ENCODE assay signal across 7 cellular contexts in genomic region chr11:62336949-62337681, GRCh38. TPM values are rescaled to one million over a fixed set of nuclear protein-coding genes. Genes with fewer than 3 reads are reported as not detected.
A peak's percentile ranks its signal among the peaks of the same experiment; 100 is the strongest.
DNase-seq lines count a peak whose midpoint lies in the region; ATAC-seq and TF ChIP-seq lines count a peak whose summit lies in the region.

TSS of gene ASRGL1 (plus strand) at chr11:62337448. CDS start at chr11:62337978, 530 bp downstream.

- no peaks in the 10 kb centered on the region for H3K79me2 ChIP-seq in MM.1S (ENCODE audit: low read length)
- no peaks in the 10 kb centered on the region for H3K79me2 ChIP-seq in SK-N-SH (ENCODE audit: insufficient read depth)
- H3K79me2 ChIP-seq in osteoblast (ENCODE audit: insufficient read depth, low read length) = no peaks in the 10 kb centered on the region

- peaks cover 0 to 6% of the 10 kb centered on the region in 2 donors for H3K9me3 Mint-ChIP-seq in activated naive CD4-positive, alpha-beta T cell treated with anti-CD3 and anti-CD28 coated beads, Interleukin-2, amount 50 U/mL, for 72 hours

- peak within 1 kb of the TSS in 1 of 2 donors; percentile 50 for H3K27ac Mint-ChIP-seq in activated naive CD4-positive, alpha-beta T cell treated with anti-CD3 and anti-CD28 coated beads, Interleukin-2, amount 50 U/mL, for 72 hours

- no peaks in the 10 kb centered on the region for H3K36me3 Mint-ChIP-seq in activated naive CD4-positive, alpha-beta T cell treated with anti-CD3 and anti-CD28 coated beads, Interleukin-2, amount 50 U/mL, for 72 hours

- intact Hi-C loops in head of caudate nucleus (cut with DNase I) = loop anchor here (5.0 kb wide), 1 partner anchor 40 kb away; no protein-coding TSS in a partner anchor

- DNase-seq in MM.1S = peak; percentile 92
- peak; percentile 91 for DNase-seq in SK-N-SH
- peak; percentile 76 to 80 for DNase-seq in activated naive CD4-positive, alpha-beta T cell treated with anti-CD3 and anti-CD28 coated beads, Interleukin-2, amount 50 U/mL, for 72 hours (ENCODE audit: low spot score in 2 of 2)
- peak; percentile 74 to 97 (median 90) for DNase-seq in head of caudate nucleus
- DNase-seq in osteoblast (ENCODE audit: insufficient read length, low spot score, missing footprints) = peak; percentile 94
- DNase-seq in suprapubic skin (ENCODE audit: low spot score in 2 of 2) = peak; percentile 87 to 90

- ATAC-seq in GM18909 (IDR thresholded peaks at IDR 0.05; ENCODE audit: poor library complexity, unreplicated experiment) = peak; percentile 48
- ATAC-seq in activated naive CD4-positive, alpha-beta T cell treated with anti-CD3 and anti-CD28 coated beads, Interleukin-2, amount 50 U/mL, for 72 hours = peak; percentile 89 to 92

- H3K4me2 ChIP-seq in MM.1S (ENCODE audit: low read depth, low read length) = peak within 1 kb of the TSS; percentile 95
- H3K4me2 ChIP-seq in SK-N-SH = peak within 1 kb of the TSS; percentile 90
- H3K4me2 ChIP-seq in osteoblast (ENCODE audit: insufficient read depth, low read length) = peak within 1 kb of the TSS; percentile 86

- H3F3A ChIP-seq in MM.1S (ENCODE audit: insufficient read depth, low read length) (no peaks in the 10 kb centered on the region), SK-N-SH (replicated peaks; ENCODE audit: insufficient read depth) (peaks cover 6% of the 10 kb centered on the region)

- H3K27me3 ChIP-seq in MM.1S (replicated peaks; ENCODE audit: insufficient read depth, low read length) (peaks cover 14% of the 10 kb centered on the region), SK-N-SH (ENCODE audit: insufficient read depth) (peaks cover 31% of the 10 kb centered on the region; the same call in 1 of the 2 replicates), osteoblast (ENCODE audit: insufficient read depth, low read length) (peaks cover 43% of the 10 kb centered on the region), suprapubic skin (peaks cover 22% of the 10 kb centered on the region)

- TF ChIP-seq EP300 in SK-N-SH (IDR thresholded peaks at IDR 0.05; ENCODE audit: borderline replicate concordance in 1 of 2, low read depth in 1 of 2, low read length in 1 of 2) = no peak
- no peak for TF ChIP-seq EP300 in suprapubic skin (IDR thresholded peaks at IDR 0.05)

- H3K9me2 ChIP-seq in MM.1S (replicated peaks; ENCODE audit: insufficient read depth, low read length) (no peaks in the 10 kb centered on the region), SK-N-SH (no peaks in the 10 kb centered on the region)

- TF ChIP-seq CTCF in MM.1S (IDR thresholded peaks at IDR 0.05; ENCODE audit: low read length) (no peak), SK-N-SH (IDR thresholded peaks at IDR 0.05) (no peak), osteoblast (IDR thresholded peaks at IDR 0.05; ENCODE audit: extremely low read depth, low read depth, low read length) (no peak), suprapubic skin (IDR thresholded peaks at IDR 0.05) (no peak)

- peak within 1 kb of the TSS; percentile 93 for H2AFZ ChIP-seq in MM.1S (ENCODE audit: low read length)
- peak within 1 kb of the TSS; percentile 94 for H2AFZ ChIP-seq in SK-N-SH (ENCODE audit: low read depth)
- peak within 1 kb of the TSS; percentile 86 for H2AFZ ChIP-seq in osteoblast (ENCODE audit: low read length)

- no peak for TF ChIP-seq POLR2A in suprapubic skin (IDR thresholded peaks at IDR 0.05)

- no peak for TF ChIP-seq RAD21 in SK-N-SH (IDR thresholded peaks at IDR 0.05; ENCODE audit: low read length)

- CTCF ChIA-PET in SK-N-SH (lab: Yijun Ruan, JAX) = interaction anchor here (1.0 to 4.8 kb wide), 6 partner anchors 10 to 540 kb away, joined by 3 to 34 read pairs (median 5); no protein-coding TSS in a partner anchor

- H3K9me3 ChIP-seq in MM.1S (replicated peaks; ENCODE audit: insufficient read depth, low read length) (no peaks in the 10 kb centered on the region), SK-N-SH (no peaks in the 10 kb centered on the region), osteoblast (ENCODE audit: low read depth, low read length) (no peaks in the 10 kb centered on the region), suprapubic skin (no peaks in the 10 kb centered on the region)

- H3K36me3 ChIP-seq in MM.1S (replicated peaks; ENCODE audit: insufficient read depth, low read length) (no peaks in the 10 kb centered on the region), SK-N-SH (replicated peaks in 1 of 2; ENCODE audit: control insufficient read depth in 1 of 2, insufficient read depth in 2 of 2, low read length in 1 of 2) (no peaks in the 10 kb centered on the region), osteoblast (ENCODE audit: insufficient read depth, low read length) (no peaks in the 10 kb centered on the region), suprapubic skin (no peaks in the 10 kb centered on the region)

- POLR2A ChIA-PET in SK-N-SH (lab: Yijun Ruan, JAX) = interaction anchor here (0.6 to 1.8 kb wide), 4 partner anchors 58 to 522 kb away, joined by 3 to 5 read pairs (median 4); partner anchors contain the start of gene TUT1

- H3K9ac ChIP-seq in MM.1S (ENCODE audit: low read length) (peak within 1 kb of the TSS; percentile 62), SK-N-SH (peak within 1 kb of the TSS; percentile 34; the same call in 1 of the 2 replicates)

- H3K4me3 ChIP-seq in MM.1S (ENCODE audit: low read length) = peak within 1 kb of the TSS; percentile 93
- peak within 1 kb of the TSS; percentile 63 to 83 for H3K4me3 ChIP-seq in SK-N-SH (ENCODE audit: low read depth in 2 of 2, low read length in 1 of 2)
- H3K4me3 ChIP-seq in osteoblast (ENCODE audit: insufficient read depth, low read length) = peak within 1 kb of the TSS; percentile 76
- H3K4me3 ChIP-seq in suprapubic skin = peak within 1 kb of the TSS; percentile 62

- H3K27ac ChIP-seq in MM.1S (ENCODE audit: low read length) (no peak within 1 kb of the TSS), SK-N-SH (ENCODE audit: low read depth in 2 of 2, low read length in 1 of 2) (peak within 1 kb of the TSS in 1 of 2 experiments; percentile 30; a peak in 1 of 4 replicates), osteoblast (ENCODE audit: low read depth, low read length) (no peak within 1 kb of the TSS), suprapubic skin (no peak within 1 kb of the TSS)

- H4K20me1 ChIP-seq in MM.1S (ENCODE audit: insufficient read depth, low read length) (no peaks in the 10 kb centered on the region), SK-N-SH (ENCODE audit: insufficient read depth) (no peaks in the 10 kb centered on the region), osteoblast (ENCODE audit: insufficient read depth, low read length) (no peaks in the 10 kb centered on the region)

- 27% methylated on average over 34 of the region's 67 CpGs for WGBS in SK-N-SH (ENCODE audit: low lambda C conversion rate)
- 43% methylated on average over 25 of the region's 67 CpGs for WGBS in suprapubic skin

- H3K4me1 ChIP-seq in MM.1S (ENCODE audit: low read length) = no peaks in the 10 kb centered on the region
- no peaks in the 10 kb centered on the region; a peak in 2 of 4 replicates for H3K4me1 ChIP-seq in SK-N-SH (ENCODE audit: control insufficient read depth in 1 of 2, insufficient read depth in 2 of 2, low read depth in 1 of 2, low read length in 1 of 2)
- H3K4me1 ChIP-seq in osteoblast (ENCODE audit: insufficient read depth, low read length) = no peaks in the 10 kb centered on the region
- peaks cover 12% of the 10 kb centered on the region for H3K4me1 ChIP-seq in suprapubic skin

TF ChIP-seq in SK-N-SH, 30 proteins besides CTCF, POLR2A, EP300 and RAD21 (continues in another document):
- no peak for TF ChIP-seq USF2 (IDR thresholded peaks at IDR 0.05; ENCODE audit: borderline replicate concordance, low read depth, low read length)
- peak; percentile 75 for TF ChIP-seq NRF1 (IDR thresholded peaks at IDR 0.05; ENCODE audit: low read depth, low read length)
- TF ChIP-seq POLR2AphosphoS5 (IDR thresholded peaks at IDR 0.05; ENCODE audit: low read depth, low read length) = no peak
- no peak for TF ChIP-seq PBX3 (IDR thresholded peaks at IDR 0.05)
- TF ChIP-seq SMC3 (IDR thresholded peaks at IDR 0.05; ENCODE audit: low read depth, low read length) = no peak
- no peak for TF ChIP-seq IRF3 (IDR thresholded peaks at IDR 0.05; ENCODE audit: low read depth, low read length)
- no peak for TF ChIP-seq CHD2 (IDR thresholded peaks at IDR 0.05; ENCODE audit: low read length, partially characterized antibody)
- TF ChIP-seq SIN3A (IDR thresholded peaks at IDR 0.05; ENCODE audit: borderline replicate concordance, low read depth, low read length) = no peak
- TF ChIP-seq TCF12 (IDR thresholded peaks at IDR 0.05) = no peak
- TF ChIP-seq GABPA (IDR thresholded peaks at IDR 0.05; ENCODE audit: low read depth) = no peak
- TF ChIP-seq NFIC (IDR thresholded peaks at IDR 0.05; ENCODE audit: borderline replicate concordance) = no peak

RNA-seq across cellular contexts. Expression of gene ASRGL1, which starts in this region (rescaled TPM):
- polyA plus RNA-seq in SK-N-SH (2012; rRNA removed) = 2.6 and 4.3 TPM in 2 replicates
- polyA plus RNA-seq in SK-N-SH (2012; cell fraction: cytosol; rRNA removed) = 3.4 and 4.3 TPM in 2 replicates
- 5.4 and 7.5 TPM in 2 replicates for polyA plus RNA-seq in SK-N-SH (2012; cell fraction: nucleus; rRNA removed)
- total RNA-seq in activated naive CD4-positive, alpha-beta T cell treated with anti-CD3 and anti-CD28 coated beads, Interleukin-2, amount 50 U/mL, for 72 hours = 1 to 10 TPM; 5.5 to 8.1 TPM
- total RNA-seq in osteoblast (0.36 and 0.59 TPM in 2 replicates), suprapubic skin (10 to 100 TPM in 1 of 4 donors, 1 to 10 TPM in 3; 2.5 to 10.5 (median 5.2) TPM)

Comparison
In these comparisons a context has a peak if more than half of its experiments do, and no peak if none do; other contexts are left out.
1. Peak in DNase-seq, H3K4me3 ChIP-seq and H3K4me2 ChIP-seq in osteoblast; RNA of the gene not detected or under 1 TPM.